1 cellular context compared by ENCODE assay signal in the genomic region with DNA sequence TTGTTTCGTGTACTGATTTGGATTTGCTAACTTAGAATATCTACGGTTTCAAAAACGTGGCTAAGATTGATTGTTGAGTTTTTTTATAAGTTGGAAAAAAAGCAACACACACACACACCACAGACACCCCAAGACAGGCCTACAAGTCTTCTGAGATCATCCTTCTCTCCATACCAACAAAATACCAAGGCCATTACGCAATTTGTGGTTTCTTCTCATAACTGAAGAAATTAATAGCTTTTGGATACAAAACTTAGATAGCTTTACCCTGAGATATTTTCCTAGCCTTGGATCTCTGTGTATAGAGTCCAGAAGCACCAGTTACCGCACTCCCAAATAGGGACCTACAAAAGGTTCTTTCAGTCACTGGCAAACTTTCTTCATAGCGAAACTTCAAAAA.
TF ChIP-seq lines count a peak whose summit lies in the region.

No MANE protein-coding gene starts in this region.

TF ChIP-seq in WTC11, 78 proteins besides CTCF, POLR2A, EP300 and RAD21 (continued from another document):
- TF ChIP-seq, protein P1, sequence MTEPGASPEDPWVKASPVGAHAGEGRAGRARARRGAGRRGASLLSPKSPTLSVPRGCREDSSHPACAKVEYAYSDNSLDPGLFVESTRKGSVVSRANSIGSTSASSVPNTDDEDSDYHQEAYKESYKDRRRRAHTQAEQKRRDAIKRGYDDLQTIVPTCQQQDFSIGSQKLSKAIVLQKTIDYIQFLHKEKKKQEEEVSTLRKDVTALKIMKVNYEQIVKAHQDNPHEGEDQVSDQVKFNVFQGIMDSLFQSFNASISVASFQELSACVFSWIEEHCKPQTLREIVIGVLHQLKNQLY (CRISPR knock-in tag; IDR thresholded peaks at IDR 0.05) = no peak
- TF ChIP-seq GRHL2 (CRISPR knock-in tag; IDR thresholded peaks at IDR 0.05; ENCODE audit: insufficient replicate concordance, severe bottlenecking) (no peak), FOXK1 (CRISPR knock-in tag; IDR thresholded peaks at IDR 0.05) (no peak), ZNF138 (CRISPR knock-in tag; conservative IDR thresholded peaks at IDR 0.05) (no peak), SMAD3 (CRISPR knock-in tag; IDR thresholded peaks at IDR 0.05; ENCODE audit: borderline replicate concordance) (no peak)
TF ChIP-seq in WTC11: peak in this region for 0.
